Comparison of ENCODE assay signal across 24 cellular contexts in the genomic region with DNA sequence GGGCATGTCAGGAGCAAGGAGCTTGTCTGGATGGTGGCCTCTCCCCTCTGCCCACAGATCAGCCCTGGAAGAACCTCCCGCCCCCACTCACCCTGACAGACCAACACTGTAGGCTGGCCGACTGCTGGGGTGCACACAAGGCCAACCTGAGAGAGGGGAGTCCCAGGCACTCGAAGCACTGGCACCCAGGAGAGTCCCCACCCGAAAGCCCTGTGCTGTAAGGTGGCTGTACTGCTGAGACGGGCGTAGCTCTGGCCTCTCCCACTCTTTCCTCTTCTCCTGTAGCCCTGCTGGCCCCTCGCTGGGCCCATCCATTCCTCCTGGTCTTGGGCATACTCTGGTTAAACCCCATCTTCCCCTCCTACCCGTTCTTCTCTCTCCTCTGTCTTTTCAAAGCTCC. TPM values are rescaled to one million over a fixed set of nuclear protein-coding genes. Genes with fewer than 3 reads are reported as not detected.
DNase-seq lines count a peak whose midpoint lies in the region; ATAC-seq and TF ChIP-seq lines count a peak whose summit lies in the region.
"Had no signal": no experiment of that assay in that cellular context is flagged by ENCODE, and none has a peak within 500 bp of the region (broad histone marks: within the 10 kb centered on the region; RNA-seq: fewer than 3 reads in every experiment).

No MANE protein-coding gene starts in this region.

- H3K79me1 ChIP-seq in trophoblast cell (ENCODE audit: low read length) = peaks cover 10% of the 10 kb centered on the region

- no peak overlapping the region for H2BK5ac ChIP-seq in trophoblast cell (ENCODE audit: low read depth, low read length, poor library complexity)

- peak overlapping the region; percentile 37 for H3K18ac ChIP-seq in trophoblast cell (ENCODE audit: low read length)

- no peak overlapping the region for H3K4me3 Mint-ChIP-seq in endodermal cell
- H3K4me3 Mint-ChIP-seq: CD14-positive monocyte, HFFc6 had no signal

- no peak overlapping the region for H2BK120ac ChIP-seq in trophoblast cell (ENCODE audit: insufficient read depth, low read length, poor library complexity)

- peak overlapping the region; percentile 6 for H3K14ac ChIP-seq in trophoblast cell (ENCODE audit: low read length)

- no peaks in the 10 kb centered on the region for H3F3A ChIP-seq in Loucy (ENCODE audit: low read depth)

- WGBS in endodermal cell (ENCODE audit: insufficient coverage in 1 of 2, insufficient read length in 1 of 2), 2 experiments = 93% methylated on average over 8 of the region's 8 CpGs
- no CpG with 5 or more reads among the region's 8 CpGs for WGBS in trophoblast cell (ENCODE audit: extremely low coverage, insufficient coverage, insufficient read length)
- 83 to 97% methylated on average over 6 to 8 of the region's 8 CpGs for WGBS in testis, 2 donors

- H4K91ac ChIP-seq in trophoblast cell (ENCODE audit: low read depth, low read length) = peak overlapping the region; percentile 49

- H3K36me3 Mint-ChIP-seq in endodermal cell (ENCODE audit: low read depth) = no peaks in the 10 kb centered on the region
- H3K36me3 Mint-ChIP-seq: CD14-positive monocyte had no signal

- H3K4me3 ChIP-seq in Loucy (ENCODE audit: low read length, poor library complexity, severe bottlenecking) (no peak overlapping the region), endodermal cell (ENCODE audit: low read length) (no peak overlapping the region), trophoblast cell (ENCODE audit: low read depth, low read length) (no peak overlapping the region), testis (no peak overlapping the region)
- H3K4me3 ChIP-seq: SK-N-MC had no signal

- H3K27ac ChIP-seq in endodermal cell (ENCODE audit: low read depth, low read length) = no peak overlapping the region
- no peak overlapping the region for H3K27ac ChIP-seq in trophoblast cell (ENCODE audit: low read depth, low read length)
- H3K27ac ChIP-seq in testis = no peak overlapping the region
- H3K27ac ChIP-seq: 22Rv1, SK-N-MC had no signal

- H2AFZ ChIP-seq in Loucy (ENCODE audit: low read length) (peak overlapping the region; percentile 73), trophoblast cell (ENCODE audit: insufficient read depth, low read length, poor library complexity) (no peak overlapping the region)

- H3K4ac ChIP-seq in trophoblast cell (ENCODE audit: low read depth, low read length) = no peak overlapping the region

- peak; percentile 58 for DNase-seq in Right ventricle myocardium inferior (ENCODE audit: missing footprints)
- DNase-seq in left cardiac atrium = no peak
- no peak for DNase-seq in endodermal cell
- no peak for DNase-seq in trophoblast cell
- DNase-seq in KG1 (lab: John Stamatoyannopoulos, UW) = no peak
- no peak for DNase-seq in testis
- DNase-seq: AML-193, EL, GF-D8, H7, HFFc6, MM.1S, NCI-H1048, NCI-H1417 treated with DMSO at 0.1 percent for 48 hours, NCI-H187, NCI-H2107, NCI-H446 treated with DMSO at 0.1 percent for 48 hours, NCI-H526 treated with DMSO at 0.1 percent for 48 hours, SHP77 had no signal

- no peaks in the 10 kb centered on the region for H3K27me3 Mint-ChIP-seq in endodermal cell (ENCODE audit: insufficient read depth)

- H3K4me2 ChIP-seq in Loucy (ENCODE audit: low read depth, low read length, poor library complexity, severe bottlenecking) (peak overlapping the region; percentile 22), trophoblast cell (ENCODE audit: low read length) (no peak overlapping the region)

- H3K4me1 Mint-ChIP-seq in endodermal cell = peaks cover 27% of the 10 kb centered on the region
- H3K4me1 Mint-ChIP-seq: CD14-positive monocyte had no signal

- no peak overlapping the region for H3K23ac ChIP-seq in trophoblast cell (ENCODE audit: low read length)

- TF ChIP-seq POLR2A in testis (IDR thresholded peaks at IDR 0.05) = no peak

- TF ChIP-seq CTCF in Loucy (conservative IDR thresholded peaks at IDR 0.05; ENCODE audit: low read length) (no peak), endodermal cell (conservative IDR thresholded peaks at IDR 0.05) (no peak), testis (IDR thresholded peaks at IDR 0.05) (no peak)

- peak overlapping the region; percentile 26 for H3K9ac ChIP-seq in Loucy (ENCODE audit: low read depth, low read length, poor library complexity, severe bottlenecking)
- no peak overlapping the region for H3K9ac ChIP-seq in endodermal cell (ENCODE audit: extremely low read depth, low read length, poor library complexity, severe bottlenecking)
- H3K9ac ChIP-seq in trophoblast cell (ENCODE audit: low read length) = no peak overlapping the region

- H3K9me3 ChIP-seq in Loucy (ENCODE audit: insufficient read depth, low read depth, low read length) = no peaks in the 10 kb centered on the region
- no peaks in the 10 kb centered on the region for H3K9me3 ChIP-seq in endodermal cell (ENCODE audit: control insufficient read depth, low read length)
- H3K9me3 ChIP-seq in trophoblast cell (ENCODE audit: insufficient read depth, low read depth, low read length) = no peaks in the 10 kb centered on the region
- H3K9me3 ChIP-seq in testis = no peaks in the 10 kb centered on the region

- no peak overlapping the region for H4K12ac ChIP-seq in trophoblast cell (ENCODE audit: low read depth, low read length)

- H3K79me2 ChIP-seq in Loucy (ENCODE audit: insufficient read depth, low read length) (no peaks in the 10 kb centered on the region), trophoblast cell (ENCODE audit: control insufficient read depth, insufficient read depth, low read length, poor library complexity) (peaks cover 1% of the 10 kb centered on the region)

- ATAC-seq in Right ventricle myocardium inferior (no peak), left cardiac atrium (no peak), GM18867 (IDR thresholded peaks at IDR 0.05; ENCODE audit: unreplicated experiment) (no peak)

- H2BK12ac ChIP-seq in trophoblast cell (ENCODE audit: low read length) = peak overlapping the region; percentile 6

- peak overlapping the region; percentile 6 for H2AK5ac ChIP-seq in trophoblast cell (ENCODE audit: low read length)

- intact Hi-C loops in Right ventricle myocardium inferior (cut with DNase I) (no loop called here), left cardiac atrium (cut with DNase I) (no loop called here), testis (cut with DNase I; ENCODE audit: low total_unique reads) (no loop called here)

- no peaks in the 10 kb centered on the region for H4K20me1 ChIP-seq in Loucy (ENCODE audit: insufficient read depth, low read length, poor library complexity, severe bottlenecking)

- peaks cover 15% of the 10 kb centered on the region for H3K4me1 ChIP-seq in Loucy (ENCODE audit: insufficient read depth, low read length, poor library complexity, severe bottlenecking)
- H3K4me1 ChIP-seq in endodermal cell (ENCODE audit: control insufficient read depth, insufficient read depth, low read length) = peaks cover 14% of the 10 kb centered on the region
- H3K4me1 ChIP-seq in trophoblast cell (ENCODE audit: control insufficient read depth in 1 of 2, insufficient read depth in 2 of 2, low read length in 2 of 2) = peaks cover 37 to 38% of the 10 kb centered on the region in 2 experiments
- no peaks in the 10 kb centered on the region for H3K4me1 ChIP-seq in testis

- H3K36me3 ChIP-seq in Loucy (ENCODE audit: insufficient read depth, low read length) = no peaks in the 10 kb centered on the region
- no peaks in the 10 kb centered on the region for H3K36me3 ChIP-seq in endodermal cell (ENCODE audit: control insufficient read depth, insufficient read depth, low read length)
- H3K36me3 ChIP-seq in trophoblast cell (ENCODE audit: control insufficient read depth in 1 of 2, insufficient read depth in 2 of 2, low read length in 2 of 2) = no peaks in the 10 kb centered on the region
- H3K36me3 ChIP-seq in testis (ENCODE audit: low read depth, missing control alignments) = no peaks in the 10 kb centered on the region

- no peak overlapping the region for H4K8ac ChIP-seq in trophoblast cell (ENCODE audit: low read depth, low read length)

- H3K9me3 Mint-ChIP-seq in endodermal cell = no peaks in the 10 kb centered on the region
- H3K9me3 Mint-ChIP-seq: CD14-positive monocyte, HFFc6 had no signal

- H3K27me3 ChIP-seq in Loucy (ENCODE audit: insufficient read depth, low read length, poor library complexity, severe bottlenecking) (no peaks in the 10 kb centered on the region), endodermal cell (ENCODE audit: control insufficient read depth, insufficient read depth, low read length, poor library complexity, severe bottlenecking) (no peaks in the 10 kb centered on the region), trophoblast cell (ENCODE audit: insufficient read depth, low read length) (no peaks in the 10 kb centered on the region), testis (no peaks in the 10 kb centered on the region)

- no peaks in the 10 kb centered on the region for H3K9me2 ChIP-seq in Loucy (replicated peaks; ENCODE audit: low read depth, low read length)

- H3K27ac Mint-ChIP-seq in endodermal cell = peak overlapping the region; percentile 64
- H3K27ac Mint-ChIP-seq: HFFc6 had no signal

RNA-seq across cellular contexts. Expression of a gene that starts 39.7 kb away (rescaled TPM):
- total RNA-seq in Right ventricle myocardium inferior = 7.0 TPM
- total RNA-seq in left cardiac atrium = 10 to 100 TPM in 1 of 2 donors, 1 to 10 TPM in 1; 7.5 to 11.1 TPM
- 1 to 10 TPM; 2.4 to 2.7 TPM for total RNA-seq in endodermal cell
- polyA plus RNA-seq in endodermal cell (2013, experiment 1 of 2) = 2.1 TPM
- polyA plus RNA-seq in endodermal cell (2013, experiment 2 of 2) = 1.7 TPM
- 1.7 TPM in 2 replicates for polyA plus RNA-seq in trophoblast cell (2013)
- total RNA-seq in testis = 100 to 1,000 TPM; 161 to 239 TPM
- polyA plus RNA-seq in testis (ENCODE audit: insufficient read depth, low read depth, low replicate concordance) = 40.1 TPM

Comparison
In these comparisons a context has a peak if more than half of its experiments do, and no peak if none do; other contexts are left out.
1. RNA of a gene that starts 39.7 kb away (total RNA-seq): 161 to 239 TPM in testis; 7.5 to 11.1 TPM in left cardiac atrium, 7.0 TPM in Right ventricle myocardium inferior (single experiment) and 2.4 to 2.7 TPM in endodermal cell; every median in the first group is over 10 times any median in the second.